Comparison of ENCODE assay signal across 8 cellular contexts in the genomic region with DNA sequence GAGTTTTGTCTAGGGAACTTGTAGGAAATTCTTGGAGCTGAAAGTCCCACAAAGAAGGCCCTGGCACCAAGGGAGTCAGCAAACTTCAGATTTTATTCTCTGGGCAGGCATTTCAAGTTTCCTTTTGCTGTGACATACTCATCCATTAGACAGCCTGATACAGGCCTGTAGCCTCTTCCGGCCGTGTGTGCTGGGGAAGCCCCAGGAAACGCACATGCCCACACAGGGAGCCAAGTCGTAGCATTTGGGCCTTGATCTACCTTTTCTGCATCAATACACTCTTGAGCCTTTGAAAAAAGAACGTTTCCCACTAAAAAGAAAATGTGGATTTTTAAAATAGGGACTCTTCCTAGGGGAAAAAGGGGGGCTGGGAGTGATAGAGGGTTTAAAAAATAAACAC. TPM values are rescaled to one million over a fixed set of nuclear protein-coding genes. Genes with fewer than 3 reads are reported as not detected.
DNase-seq lines count a peak whose midpoint lies in the region; ATAC-seq and TF ChIP-seq lines count a peak whose summit lies in the region.

No MANE protein-coding gene starts in this region.

- peak; percentile 82 for ATAC-seq in HG03103 (IDR thresholded peaks at IDR 0.05; ENCODE audit: low read depth, unreplicated experiment)

- peak; percentile 43 for TF ChIP-seq POLR2A in GM19193 (IDR thresholded peaks at IDR 0.05; ENCODE audit: extremely low read depth, insufficient read depth, insufficient read length)

- DNase-seq in activated T-cell treated with anti-CD3 and anti-CD28 coated beads for 24 hours (ENCODE audit: low read depth) (peak; percentile 54), SK-N-DZ (ENCODE audit: low spot score) (no peak), NCI-H2107 treated with DMSO at 0.1 percent for 48 hours (lab: John Stamatoyannopoulos, UW; ENCODE audit: unreplicated experiment) (no peak), kidney tubule cell (ENCODE audit: low spot score) (no peak), DMS79 treated with DMSO at 0.1 percent for 48 hours (lab: John Stamatoyannopoulos, UW) (no peak)
- peak; percentile 54 for DNase-seq in stimulated activated CD4-positive, alpha-beta T cell treated with anti-CD3 and anti-CD28 coated beads, Interleukin-2, amount 100 ng/mL, for 4 hours (ENCODE audit: low read depth)

RNA-seq across cellular contexts. Expression of a gene that starts 15.0 kb away (rescaled TPM):
- not detected in 2 replicates for polyA plus RNA-seq in SK-N-DZ (2014; cell fraction: cytosol; rRNA removed)
- polyA plus RNA-seq in SK-N-DZ (2014; cell fraction: nucleus; rRNA removed) = not detected in 2 replicates

Comparison
In these comparisons a context has a peak if more than half of its experiments do, and no peak if none do; other contexts are left out.
1. DNase-seq: peak in activated T-cell treated with anti-CD3 and anti-CD28 coated beads for 24 hours (single experiment) and stimulated activated CD4-positive, alpha-beta T cell treated with anti-CD3 and anti-CD28 coated beads, Interleukin-2, amount 100 ng/mL, for 4 hours (single experiment); none in SK-N-DZ (single experiment), NCI-H2107 treated with DMSO at 0.1 percent for 48 hours (single experiment), kidney tubule cell (single experiment) and DMS79 treated with DMSO at 0.1 percent for 48 hours (single experiment).